ENCODE assay signal across 1 cellular context in genomic region chr3:9862391-9863235, GRCh38.
TF ChIP-seq lines count a peak whose summit lies in the region.

No MANE protein-coding gene starts in this region.

TF ChIP-seq in K562, 482 proteins besides CTCF, POLR2A, EP300 and RAD21 (continued from another document and continues in another):
- TF ChIP-seq TFE3 (CRISPR knock-in tag; IDR thresholded peaks at IDR 0.05) = no peak
- peak; percentile 87 for TF ChIP-seq RBFOX2 (IDR thresholded peaks at IDR 0.05; ENCODE audit: low read depth, low read length)
- 0 out of 2 replicates have a peak, but pooled peaks have one; percentile 58 for TF ChIP-seq NFRKB (IDR thresholded peaks at IDR 0.05; ENCODE audit: low read depth)
- TF ChIP-seq HBP1 (CRISPR knock-in tag; IDR thresholded peaks at IDR 0.05) = no peak
- TF ChIP-seq KAT8 (IDR thresholded peaks at IDR 0.05; ENCODE audit: low read depth) = no peak
- no peak for TF ChIP-seq POLR3G (IDR thresholded peaks at IDR 0.05; ENCODE audit: extremely low read depth, insufficient read length, insufficient replicate concordance)
- peak; percentile 80; the same call in 1 of the 2 replicates for TF ChIP-seq L3MBTL2 (IDR thresholded peaks at IDR 0.05)
- no peak for TF ChIP-seq ZNF76 (CRISPR knock-in tag; IDR thresholded peaks at IDR 0.05; ENCODE audit: borderline replicate concordance)
- TF ChIP-seq KLF1 (tag; IDR thresholded peaks at IDR 0.05) = peak; percentile 41; the same call in 1 of the 2 replicates
- no peak for TF ChIP-seq HIVEP1 (CRISPR knock-in tag; IDR thresholded peaks at IDR 0.05)
- no peak for TF ChIP-seq TCF15 (CRISPR knock-in tag; IDR thresholded peaks at IDR 0.05)
- no peak for TF ChIP-seq TAF9B (IDR thresholded peaks at IDR 0.05; ENCODE audit: partially characterized antibody)
- peak; percentile 65; the same call in 1 of the 2 replicates for TF ChIP-seq POLR2AphosphoS5 (IDR thresholded peaks at IDR 0.05; ENCODE audit: control insufficient read depth, insufficient read depth, low read depth, low read length)
- no peak for TF ChIP-seq PCBP2 (IDR thresholded peaks at IDR 0.05; ENCODE audit: low read depth, low read length, poor library complexity, severe bottlenecking)
- peak; percentile 47; the same call in 1 of the 2 replicates for TF ChIP-seq ZNF764 (CRISPR knock-in tag; IDR thresholded peaks at IDR 0.05; ENCODE audit: low read depth)
- no peak; a peak in 1 of 4 replicates for TF ChIP-seq FOXK2 (conservative IDR thresholded peaks at IDR 0.05 in 1 of 2, IDR thresholded peaks at IDR 0.05 in 1 of 2; ENCODE audit: low read depth in 2 of 2)
- TF ChIP-seq ZNF444 (CRISPR knock-in tag; IDR thresholded peaks at IDR 0.05) = no peak
- no peak for TF ChIP-seq KLF10 (CRISPR knock-in tag; IDR thresholded peaks at IDR 0.05)
- no peak for TF ChIP-seq TCF7 (IDR thresholded peaks at IDR 0.05; ENCODE audit: borderline replicate concordance)
- no peak for TF ChIP-seq ZNF224 (CRISPR knock-in tag; IDR thresholded peaks at IDR 0.05)
- no peak for TF ChIP-seq E2F4 (CRISPR knock-in tag; IDR thresholded peaks at IDR 0.05; ENCODE audit: low read depth)
- no peak for TF ChIP-seq ELF2 (CRISPR knock-in tag; IDR thresholded peaks at IDR 0.05)
- peak; percentile 48 for TF ChIP-seq STAG1 (CRISPR knock-in tag; IDR thresholded peaks at IDR 0.05; ENCODE audit: borderline replicate concordance)
- TF ChIP-seq AFF1 (IDR thresholded peaks at IDR 0.05; ENCODE audit: low read depth in 1 of 2, partially characterized antibody in 2 of 2) = peak in 1 of 2 experiments; percentile 47
- no peak for TF ChIP-seq ZNF165 (CRISPR knock-in tag; IDR thresholded peaks at IDR 0.05; ENCODE audit: borderline replicate concordance)
- TF ChIP-seq CREBBP (IDR thresholded peaks at IDR 0.05; ENCODE audit: low read depth, low read length) = no peak
- TF ChIP-seq ZNF263 (CRISPR knock-in tag; IDR thresholded peaks at IDR 0.05; ENCODE audit: borderline replicate concordance) = no peak; the same call in 1 of the 2 replicates
- no peak for TF ChIP-seq NKRF (IDR thresholded peaks at IDR 0.05; ENCODE audit: borderline replicate concordance)
- peak; percentile 94 for TF ChIP-seq MTA3 (IDR thresholded peaks at IDR 0.05; ENCODE audit: borderline replicate concordance)
- TF ChIP-seq ZNF699 (CRISPR knock-in tag; IDR thresholded peaks at IDR 0.05; ENCODE audit: insufficient replicate concordance) = no peak
- no peak for TF ChIP-seq ZFP30 (CRISPR knock-in tag; IDR thresholded peaks at IDR 0.05; ENCODE audit: borderline replicate concordance)
- TF ChIP-seq SFPQ (IDR thresholded peaks at IDR 0.05; ENCODE audit: low read depth, low read length) = no peak
- TF ChIP-seq CGGBP1 (CRISPR knock-in tag; IDR thresholded peaks at IDR 0.05) = no peak
- TF ChIP-seq SNRNP70 (optimal IDR thresholded peaks at IDR 0.05; ENCODE audit: low read depth, low read length) = no peak
- TF ChIP-seq ZNF232 (CRISPR knock-in tag; IDR thresholded peaks at IDR 0.05) = no peak
- TF ChIP-seq CBX1 (IDR thresholded peaks at IDR 0.05; ENCODE audit: low read depth) = peak; percentile 88; the same call in 1 of the 2 replicates
- TF ChIP-seq ZBTB2 (IDR thresholded peaks at IDR 0.05) = no peak
- peak; percentile 96 for TF ChIP-seq CXXC5 (CRISPR knock-in tag; IDR thresholded peaks at IDR 0.05)
- TF ChIP-seq ZBTB8A (IDR thresholded peaks at IDR 0.05; ENCODE audit: partially characterized antibody) = no peak
- no peak for TF ChIP-seq NR4A1 (CRISPR knock-in tag; IDR thresholded peaks at IDR 0.05)
- TF ChIP-seq NR4A1 (tag; IDR thresholded peaks at IDR 0.05) = peak; percentile 75
- TF ChIP-seq ZKSCAN8 (CRISPR knock-in tag; IDR thresholded peaks at IDR 0.05) = no peak
- TF ChIP-seq HDAC6 (IDR thresholded peaks at IDR 0.05; ENCODE audit: low read depth, low read length) = no peak
- no peak for TF ChIP-seq EZH2 (IDR thresholded peaks at IDR 0.05; ENCODE audit: borderline replicate concordance, low read depth, low read length)
- TF ChIP-seq ZSCAN29 (IDR thresholded peaks at IDR 0.05) = peak; percentile 41; the same call in 1 of the 2 replicates
- TF ChIP-seq SNIP1 (IDR thresholded peaks at IDR 0.05; ENCODE audit: low read depth) = no peak
- TF ChIP-seq MXD1 (CRISPR knock-in tag; IDR thresholded peaks at IDR 0.05; ENCODE audit: borderline replicate concordance, poor library complexity, severe bottlenecking) = no peak
- peak; percentile 49; the same call in 1 of the 2 replicates for TF ChIP-seq BHLHE40 (IDR thresholded peaks at IDR 0.05; ENCODE audit: low read length)
- TF ChIP-seq ZBTB5 (IDR thresholded peaks at IDR 0.05) = no peak
